Comparison of ENCODE assay signal across 16 cellular contexts in the genomic region with DNA sequence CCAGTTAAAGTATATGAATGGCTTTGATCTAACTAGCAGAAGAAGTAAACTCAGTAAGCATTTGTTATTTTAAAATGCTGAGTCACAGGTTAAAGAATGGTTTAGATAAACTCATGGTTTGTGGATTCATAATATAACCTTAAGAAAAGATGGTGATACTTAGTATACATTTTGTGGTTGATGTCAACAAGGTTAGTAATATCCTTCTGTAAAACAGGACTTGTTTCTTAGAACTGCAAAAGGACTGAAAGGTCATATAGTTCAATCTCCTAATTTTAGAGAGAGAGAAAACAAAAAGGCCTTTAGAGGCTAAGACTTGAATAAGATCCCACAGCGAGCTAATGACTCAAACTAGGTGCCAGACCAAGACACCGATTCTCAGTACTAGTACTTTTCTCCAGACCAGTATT. TPM values are rescaled to one million over a fixed set of nuclear protein-coding genes. Genes with fewer than 3 reads are reported as not detected.
DNase-seq lines count a peak whose midpoint lies in the region; ATAC-seq and TF ChIP-seq lines count a peak whose summit lies in the region.
"Had no signal": no experiment of that assay in that cellular context is flagged by ENCODE, and none has a peak within 500 bp of the region (broad histone marks: within the 10 kb centered on the region; RNA-seq: fewer than 3 reads in every experiment).

No MANE protein-coding gene starts in this region.

- TF ChIP-seq CTCF in MM.1S (IDR thresholded peaks at IDR 0.05; ENCODE audit: low read length) (no peak), fibroblast of lung (conservative IDR thresholded peaks at IDR 0.05 in 1 of 2, IDR thresholded peaks at IDR 0.05 in 1 of 2; ENCODE audit: low read depth in 1 of 2, low read length in 2 of 2) (no peak), PC-9 (conservative IDR thresholded peaks at IDR 0.05) (no peak), breast epithelium (IDR thresholded peaks at IDR 0.05) (no peak)

- peaks cover 36% of the 10 kb centered on the region for H3F3A ChIP-seq in GM23248 (ENCODE audit: insufficient read depth)
- H3F3A ChIP-seq in MM.1S (ENCODE audit: insufficient read depth, low read length) = no peaks in the 10 kb centered on the region
- no peaks in the 10 kb centered on the region for H3F3A ChIP-seq in PC-9 (ENCODE audit: insufficient read depth, low read depth)

- H3K4me3 ChIP-seq in BLaER1 = no peak overlapping the region
- H3K4me3 ChIP-seq in GM23248 = no peak overlapping the region
- H3K4me3 ChIP-seq in MM.1S (ENCODE audit: low read length) = no peak overlapping the region
- H3K4me3 ChIP-seq in fibroblast of lung (replicated peaks in 1 of 4; ENCODE audit: control extremely low read depth in 1 of 4, insufficient read depth in 1 of 4, low read depth in 3 of 4, low read length in 4 of 4) = no peak overlapping the region
- H3K4me3 ChIP-seq in PC-9 = no peak overlapping the region
- no peak overlapping the region for H3K4me3 ChIP-seq in breast epithelium
- H3K4me3 ChIP-seq: cardiac muscle cell, skin epidermis had no signal

- POLR2A ChIA-PET in PC-9 (lab: Charles Lee; ENCODE audit: unreplicated experiment) = no interaction called here

- no peaks in the 10 kb centered on the region for H3K9me2 ChIP-seq in GM23248 (ENCODE audit: insufficient read depth)
- H3K9me2 ChIP-seq in MM.1S (replicated peaks; ENCODE audit: insufficient read depth, low read length) = no peaks in the 10 kb centered on the region
- H3K9me2 ChIP-seq in PC-9 (ENCODE audit: insufficient read depth) = no peaks in the 10 kb centered on the region

- no peak for ATAC-seq in HG03139 (IDR thresholded peaks at IDR 0.05; ENCODE audit: unreplicated experiment)

- H3K36me3 ChIP-seq in BLaER1 = peaks cover 9% of the 10 kb centered on the region; the same call in 1 of the 2 replicates
- H3K36me3 ChIP-seq in GM23248 (ENCODE audit: low read depth) = no peaks in the 10 kb centered on the region
- H3K36me3 ChIP-seq in MM.1S (replicated peaks; ENCODE audit: insufficient read depth, low read length) = no peaks in the 10 kb centered on the region
- H3K36me3 ChIP-seq in fibroblast of lung (ENCODE audit: control insufficient read depth, insufficient read depth, low read length) = no peaks in the 10 kb centered on the region
- no peaks in the 10 kb centered on the region for H3K36me3 ChIP-seq in PC-9 (ENCODE audit: low read depth)
- H3K36me3 ChIP-seq in breast epithelium = no peaks in the 10 kb centered on the region
- H3K36me3 ChIP-seq: cardiac muscle cell had no signal

- intact Hi-C loops in PC-9 (cut with micrococcal nuclease; ENCODE audit: unreplicated experiment) = no loop called here
- intact Hi-C loops in breast epithelium (cut with DNase I; ENCODE audit: low total_unique reads) = no loop called here

- peaks cover 54% of the 10 kb centered on the region for H3K9me3 ChIP-seq in BLaER1
- H3K9me3 ChIP-seq in GM23248 (ENCODE audit: low read depth) = no peaks in the 10 kb centered on the region
- no peaks in the 10 kb centered on the region for H3K9me3 ChIP-seq in MM.1S (replicated peaks; ENCODE audit: insufficient read depth, low read length)
- no peaks in the 10 kb centered on the region for H3K9me3 ChIP-seq in fibroblast of lung (ENCODE audit: control insufficient read depth, insufficient read depth, low read depth, low read length)
- no peaks in the 10 kb centered on the region for H3K9me3 ChIP-seq in PC-9 (ENCODE audit: insufficient read depth, low read depth)
- H3K9me3 ChIP-seq in breast epithelium = peaks cover 0 to 2% of the 10 kb centered on the region in 2 donors

- no peak overlapping the region for H3K9ac ChIP-seq in BLaER1
- H3K9ac ChIP-seq in GM23248 = no peak overlapping the region
- no peak overlapping the region for H3K9ac ChIP-seq in MM.1S (ENCODE audit: low read length)
- no peak overlapping the region for H3K9ac ChIP-seq in fibroblast of lung (ENCODE audit: insufficient read depth, low read length)

- no peaks in the 10 kb centered on the region for H4K20me1 ChIP-seq in BLaER1
- H4K20me1 ChIP-seq in GM23248 (ENCODE audit: insufficient read depth) = no peaks in the 10 kb centered on the region
- no peaks in the 10 kb centered on the region for H4K20me1 ChIP-seq in MM.1S (ENCODE audit: insufficient read depth, low read length)
- no peaks in the 10 kb centered on the region for H4K20me1 ChIP-seq in fibroblast of lung (ENCODE audit: control insufficient read depth, extremely low read depth, insufficient read depth, low read length)
- no peaks in the 10 kb centered on the region for H4K20me1 ChIP-seq in PC-9 (ENCODE audit: insufficient read depth)

- H3K4me1 ChIP-seq in BLaER1 (peaks cover 64% of the 10 kb centered on the region), GM23248 (ENCODE audit: insufficient read depth) (peaks cover 37% of the 10 kb centered on the region), MM.1S (ENCODE audit: low read length) (no peaks in the 10 kb centered on the region), fibroblast of lung (ENCODE audit: control insufficient read depth, extremely low read depth, insufficient read depth, low read length) (peaks cover 3% of the 10 kb centered on the region), PC-9 (replicated peaks; ENCODE audit: insufficient read depth) (no peaks in the 10 kb centered on the region), breast epithelium (no peaks in the 10 kb centered on the region)

- TF ChIP-seq POLR2A in breast epithelium (IDR thresholded peaks at IDR 0.05) = no peak

- no peaks in the 10 kb centered on the region for H3K79me2 ChIP-seq in GM23248 (ENCODE audit: insufficient read depth)
- no peaks in the 10 kb centered on the region for H3K79me2 ChIP-seq in MM.1S (ENCODE audit: low read length)
- H3K79me2 ChIP-seq in fibroblast of lung (ENCODE audit: control insufficient read depth, insufficient read depth, low read length) = no peaks in the 10 kb centered on the region
- no peaks in the 10 kb centered on the region for H3K79me2 ChIP-seq in PC-9 (ENCODE audit: low read depth)

- H3K27me3 ChIP-seq in BLaER1 (no peaks in the 10 kb centered on the region), GM23248 (replicated peaks; ENCODE audit: insufficient read depth) (no peaks in the 10 kb centered on the region), MM.1S (replicated peaks; ENCODE audit: insufficient read depth, low read length) (no peaks in the 10 kb centered on the region), fibroblast of lung (ENCODE audit: control insufficient read depth, insufficient read depth, low read length) (no peaks in the 10 kb centered on the region), PC-9 (ENCODE audit: insufficient read depth, low read depth) (no peaks in the 10 kb centered on the region), breast epithelium (no peaks in the 10 kb centered on the region)
- H3K27me3 ChIP-seq: cardiac muscle cell had no signal

- H3K4me2 ChIP-seq in BLaER1 (peak overlapping the region; percentile 58), GM23248 (ENCODE audit: unreplicated experiment) (peak overlapping the region; percentile 9), MM.1S (ENCODE audit: low read depth, low read length) (no peak overlapping the region), fibroblast of lung (ENCODE audit: extremely low read depth, insufficient read depth, low read length) (no peak overlapping the region), PC-9 (no peak overlapping the region)

- WGBS in GM23248 (ENCODE audit: low coverage in 1 of 2, low lambda C conversion rate in 2 of 2, missing lambda C conversion rate in 2 of 2), 2 experiments = 45 to 56% methylated on average over 2 of the region's 2 CpGs

- no TSS peak for BruUV-seq in PC-9 (replicated peaks; lab: Mats Ljungman, UMichigan)

- H2AFZ ChIP-seq in GM23248 (0 out of 2 replicates have a peak overlapping the region, but pooled peaks have one; percentile 50), MM.1S (ENCODE audit: low read length) (no peak overlapping the region), fibroblast of lung (ENCODE audit: low read length) (no peak overlapping the region), PC-9 (no peak overlapping the region)

- peak overlapping the region; percentile 70 for H3K27ac ChIP-seq in BLaER1
- peak overlapping the region; percentile 71 for H3K27ac ChIP-seq in GM23248
- H3K27ac ChIP-seq in MM.1S (ENCODE audit: low read length) = no peak overlapping the region
- peak overlapping the region; percentile 13 for H3K27ac ChIP-seq in fibroblast of lung (ENCODE audit: insufficient read depth, low read length)
- H3K27ac ChIP-seq in PC-9 = no peak overlapping the region
- H3K27ac ChIP-seq in breast epithelium = no peak overlapping the region
- H3K27ac ChIP-seq: cardiac muscle cell had no signal

- CTCF ChIA-PET in PC-9 (lab: Charles Lee) = no interaction called here

- DNase-seq in GM23248 (peak; percentile 52), MM.1S (peak; percentile 73), fibroblast of lung (ENCODE audit: low read depth in 2 of 2) (peak; percentile 35 to 77), SW480 (ENCODE audit: low spot score) (no peak), PC-9 (no peak), breast epithelium (ENCODE audit: low spot score in 2 of 2) (no peak)
- DNase-seq: activated naive CD4-positive, alpha-beta T cell treated with anti-CD3 and anti-CD28 coated beads, Interleukin-2, amount 10 ng/mL, durations not matched to agents 7 days and 5 days; Calu3; endodermal cell; NCI-H510A treated with DMSO at 0.1 percent for 48 hours; stimulated activated naive CD4-positive, alpha-beta T cell treated with Interleukin-2 at 50 U/mL for 16 hours had no signal

- in situ Hi-C loops in GM23248 (cut with MboI) = no loop called here

RNA-seq across cellular contexts. Expression of a gene that starts 50.0 kb away (rescaled TPM):
- total RNA-seq in GM23248 (2014; rRNA removed; shearing (Covaris generic)) = not detected in 2 replicates
- polyA plus RNA-seq in GM23248 (2016; fragmentation: Nextera tagmentation; extraction: Ambion mirVana) (not detected in 2 replicates), fibroblast of lung (not detected in 2 replicates)
- total RNA-seq in fibroblast of lung (not detected in 2 replicates), PC-9 (2021) (not detected in 2 replicates), breast epithelium (under 1 TPM in 1 of 3 donors, not detected in 2; 0.32 TPM)
- not detected in 2 replicates for polyA plus RNA-seq in fibroblast of lung (2012)
- polyA minus RNA-seq in fibroblast of lung (ENCODE audit: low replicate concordance) = not detected in 2 replicates
- total RNA-seq: Calu3, cardiac muscle cell, endodermal cell, osteocyte had no signal
- polyA plus RNA-seq: cardiac muscle cell had no signal

Comparison
In these comparisons a context has a peak if more than half of its experiments do, and no peak if none do; other contexts are left out.
1. H3K27ac ChIP-seq: peak in BLaER1 (single experiment), GM23248 (single experiment) and fibroblast of lung (single experiment); none in MM.1S (single experiment), PC-9 (single experiment) and breast epithelium (0 of 2).
2. H3K4me2 ChIP-seq: peak in BLaER1 (single experiment) and GM23248 (single experiment); none in MM.1S (single experiment), fibroblast of lung (single experiment) and PC-9 (single experiment).
3. DNase-seq: peak in GM23248 (single experiment), MM.1S (single experiment) and fibroblast of lung (2 of 2); none in SW480 (single experiment), PC-9 (0 of 2) and breast epithelium (0 of 2).